12 cellular contexts compared by ENCODE assay signal in the genomic region with DNA sequence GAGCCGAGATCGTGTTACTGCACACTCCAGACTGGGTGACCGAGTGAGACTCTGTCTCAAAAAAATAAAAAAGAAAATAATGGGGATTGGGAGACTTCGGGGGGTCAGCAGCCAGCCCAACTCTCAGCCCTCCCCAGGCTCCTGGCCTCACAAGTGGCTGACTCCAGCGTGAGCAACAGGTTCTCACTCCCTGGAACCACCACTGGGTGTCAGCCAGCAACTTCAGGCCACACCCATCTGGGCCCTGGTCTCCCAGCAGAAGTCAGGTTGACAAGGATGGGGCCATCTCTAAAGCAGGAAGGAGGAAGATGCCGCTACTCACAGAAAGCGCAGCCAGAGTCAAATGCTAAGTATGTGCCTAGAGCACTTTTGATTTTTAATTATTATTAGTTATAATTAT.
DNase-seq lines count a peak whose midpoint lies in the region; ATAC-seq and TF ChIP-seq lines count a peak whose summit lies in the region.
"Had no signal": no experiment of that assay in that cellular context is flagged by ENCODE, and none has a peak within 500 bp of the region (broad histone marks: within the 10 kb centered on the region; RNA-seq: fewer than 3 reads in every experiment).

No MANE protein-coding gene starts in this region.

- H3K9me3 ChIP-seq in left ventricle myocardium inferior (replicated peaks) (no peaks in the 10 kb centered on the region), endodermal cell (ENCODE audit: control insufficient read depth, low read length) (no peaks in the 10 kb centered on the region), upper lobe of right lung (no peaks in the 10 kb centered on the region)
- H3K9me3 ChIP-seq: ascending aorta, prostate gland, tibial nerve had no signal

- no peaks in the 10 kb centered on the region for H3K4me1 Mint-ChIP-seq in endodermal cell

- 77 to 89% methylated on average over 3 to 7 of the region's 7 CpGs for WGBS in endodermal cell (ENCODE audit: insufficient coverage in 1 of 2, insufficient read length in 1 of 2), 2 experiments

- H3K36me3 Mint-ChIP-seq in endodermal cell (ENCODE audit: low read depth) = no peaks in the 10 kb centered on the region

- H3K9ac ChIP-seq in endodermal cell (ENCODE audit: extremely low read depth, low read length, poor library complexity, severe bottlenecking) = no peak overlapping the region

- H3K4me3 ChIP-seq in left ventricle myocardium inferior (no peak overlapping the region), endodermal cell (ENCODE audit: low read length) (no peak overlapping the region), upper lobe of right lung (no peak overlapping the region)
- H3K4me3 ChIP-seq: ascending aorta, prostate gland, tibial nerve had no signal

- no peaks in the 10 kb centered on the region for H3K27me3 Mint-ChIP-seq in endodermal cell (ENCODE audit: insufficient read depth)

- DNase-seq in left ventricle myocardium inferior = no peak
- no peak for DNase-seq in cardiac septum (ENCODE audit: low spot score)
- peak; percentile 21 for DNase-seq in NCI-H1092 (lab: John Stamatoyannopoulos, UW)
- peak; percentile 82 for DNase-seq in endodermal cell
- DNase-seq in upper lobe of right lung = peak; percentile 6
- DNase-seq in ecto neural progenitor cell (ENCODE audit: low spot score) = no peak
- DNase-seq in foreskin keratinocyte = no peak
- DNase-seq: NCI-H1105 had no signal

- H3K27me3 ChIP-seq in left ventricle myocardium inferior (ENCODE audit: low read depth) = no peaks in the 10 kb centered on the region
- H3K27me3 ChIP-seq in endodermal cell (ENCODE audit: control insufficient read depth, insufficient read depth, low read length, poor library complexity, severe bottlenecking) = no peaks in the 10 kb centered on the region
- no peaks in the 10 kb centered on the region for H3K27me3 ChIP-seq in upper lobe of right lung
- no peaks in the 10 kb centered on the region for H3K27me3 ChIP-seq in foreskin keratinocyte
- H3K27me3 ChIP-seq: ascending aorta, tibial nerve had no signal

- H3K4me3 Mint-ChIP-seq in endodermal cell = no peak overlapping the region

- H3K9me3 Mint-ChIP-seq in endodermal cell = no peaks in the 10 kb centered on the region

- ATAC-seq in upper lobe of right lung = no peak
- ATAC-seq in HG03571 (IDR thresholded peaks at IDR 0.05; ENCODE audit: unreplicated experiment) = no peak
- no peak for ATAC-seq in foreskin keratinocyte

- H3K4me1 ChIP-seq in left ventricle myocardium inferior (no peaks in the 10 kb centered on the region), endodermal cell (ENCODE audit: control insufficient read depth, insufficient read depth, low read length) (no peaks in the 10 kb centered on the region), upper lobe of right lung (no peaks in the 10 kb centered on the region), foreskin keratinocyte (no peaks in the 10 kb centered on the region)
- H3K4me1 ChIP-seq: ascending aorta, prostate gland, tibial nerve had no signal

- H3K36me3 ChIP-seq in left ventricle myocardium inferior (no peaks in the 10 kb centered on the region), endodermal cell (ENCODE audit: control insufficient read depth, insufficient read depth, low read length) (no peaks in the 10 kb centered on the region), upper lobe of right lung (no peaks in the 10 kb centered on the region)
- H3K36me3 ChIP-seq: ascending aorta, prostate gland, tibial nerve had no signal

- H3K27ac ChIP-seq in left ventricle myocardium inferior (replicated peaks) = no peak overlapping the region
- H3K27ac ChIP-seq in endodermal cell (ENCODE audit: low read depth, low read length) = no peak overlapping the region
- H3K27ac ChIP-seq in upper lobe of right lung = no peak overlapping the region
- H3K27ac ChIP-seq in foreskin keratinocyte = no peak overlapping the region
- H3K27ac ChIP-seq: ascending aorta, prostate gland, tibial nerve had no signal

- no peak overlapping the region for H3K27ac Mint-ChIP-seq in endodermal cell

- intact Hi-C loops in left ventricle myocardium inferior (cut with micrococcal nuclease) = no loop called here
- intact Hi-C loops in cardiac septum (cut with DNase I) = no loop called here
- intact Hi-C loops in upper lobe of right lung (cut with DNase I) = no loop called here

- TF ChIP-seq CTCF in left ventricle myocardium inferior (IDR thresholded peaks at IDR 0.05; ENCODE audit: borderline replicate concordance) (peak; percentile 41), endodermal cell (conservative IDR thresholded peaks at IDR 0.05) (peak; percentile 61), upper lobe of right lung (IDR thresholded peaks at IDR 0.05) (no peak), foreskin keratinocyte (conservative IDR thresholded peaks at IDR 0.05) (no peak)

Comparison
In these comparisons a context has a peak if more than half of its experiments do, and no peak if none do; other contexts are left out.
1. DNase-seq: peak in NCI-H1092 (single experiment), endodermal cell (single experiment) and upper lobe of right lung (single experiment); none in left ventricle myocardium inferior (single experiment), cardiac septum (single experiment), ecto neural progenitor cell (single experiment) and foreskin keratinocyte (0 of 2).
2. CTCF ChIP-seq: peak in left ventricle myocardium inferior (single experiment) and endodermal cell (single experiment); none in upper lobe of right lung (single experiment) and foreskin keratinocyte (single experiment).